In genomic region chr20:43458422-43458924, GRCh38 we compare ENCODE assay signal across 8 cellular contexts. TPM values are rescaled to one million over a fixed set of nuclear protein-coding genes. Genes with fewer than 3 reads are reported as not detected.
DNase-seq lines count a peak whose midpoint lies in the region; ATAC-seq, FAIRE-seq and TF ChIP-seq lines count a peak whose summit lies in the region.

No MANE protein-coding gene starts in this region.

- POLR2A ChIA-PET in HepG2 (lab: Yijun Ruan, JAX), result interaction anchor here (0.8 to 4.9 kb wide), 23 partner anchors 8 to 1427 kb away, joined by 3 to 83 read pairs (median 9); partner anchors contain the start of genes IFT52, L3MBTL1, SGK2 and YWHAB

- H3K36me3 ChIP-seq in GM06990 (ENCODE audit: control insufficient read depth, insufficient read depth, low read length) (peaks cover 10% of the 10 kb centered on the region), adipocyte (ENCODE audit: control insufficient read depth, insufficient read depth, low read length, severe bottlenecking) (peaks cover 46% of the 10 kb centered on the region), HepG2 (replicated peaks in 1 of 2; ENCODE audit: control insufficient read depth in 1 of 2, insufficient read depth in 2 of 2, low read length in 2 of 2) (peaks cover 15 to 45% of the 10 kb centered on the region in 2 experiments), thymus (ENCODE audit: control insufficient read depth, insufficient read depth) (peaks cover 27% of the 10 kb centered on the region)

- 2% methylated on average over 11 of the region's 41 CpGs for WGBS in HepG2 (ENCODE audit: low lambda C conversion rate)
- under 1% methylated on average over 41 of the region's 41 CpGs for WGBS in thymus

- H3K27ac ChIP-seq in HepG2 (ENCODE audit: extremely low read length, insufficient read depth, low read length) (peak overlapping the region; percentile 97), thymus (ENCODE audit: low read depth) (peak overlapping the region; percentile 99)

- TF ChIP-seq POLR2A in HepG2 (IDR thresholded peaks at IDR 0.05; ENCODE audit: insufficient read depth in 1 of 2, low read depth in 2 of 2, low read length in 2 of 2), result no peak

- TF ChIP-seq RAD21 in HepG2 (CRISPR knock-in tag; IDR thresholded peaks at IDR 0.05), result no peak

- DNase-seq in GM06990 (ENCODE audit: extremely low read depth, insufficient read length) (no peak), adipocyte (ENCODE audit: low read depth) (peak; percentile 50), HepG2 (ENCODE audit: low spot score) (no peak), SW 1271 (lab: John Stamatoyannopoulos, UW) (no peak)

- no peak for TF ChIP-seq CTCF in GM06990 (IDR thresholded peaks at IDR 0.05; ENCODE audit: insufficient read depth, low read length, poor library complexity, severe bottlenecking)
- no peak for TF ChIP-seq CTCF in HepG2 (CRISPR knock-in tag; IDR thresholded peaks at IDR 0.05)

- intact Hi-C loops in HepG2 (cut with micrococcal nuclease; ENCODE audit: unreplicated experiment), result loop anchor here (5.0 kb wide), 2 partner anchors 49 to 99 kb away; partner anchors contain the start of genes L3MBTL1 and SGK2

- no peaks in the 10 kb centered on the region for H3K9me3 ChIP-seq in adipocyte (ENCODE audit: control insufficient read depth, low read length)
- no peaks in the 10 kb centered on the region for H3K9me3 ChIP-seq in HepG2 (ENCODE audit: low read length)
- no peaks in the 10 kb centered on the region for H3K9me3 ChIP-seq in thymus (ENCODE audit: control insufficient read depth)

- peak overlapping the region; percentile 99 for H3K4me2 ChIP-seq in HepG2 (ENCODE audit: low read depth, low read length)

- H3K9ac ChIP-seq in adipocyte (ENCODE audit: low read length) (peak overlapping the region; percentile 100), HepG2 (ENCODE audit: insufficient read depth, low read depth, low read length) (peak overlapping the region; percentile 100)

- ATAC-seq in HG02885 (IDR thresholded peaks at IDR 0.05; ENCODE audit: poor library complexity, unreplicated experiment), result peak; percentile 1
- ATAC-seq in HepG2, result no peak; the same call in 2 of the 3 replicates
- ATAC-seq in HG03521 (IDR thresholded peaks at IDR 0.05; ENCODE audit: unreplicated experiment), result no peak
- no peak for ATAC-seq in GM21390 (IDR thresholded peaks at IDR 0.05; ENCODE audit: unreplicated experiment)

- H3K27me3 ChIP-seq in GM06990 (replicated peaks; ENCODE audit: control insufficient read depth, insufficient read depth, low read length) (no peaks in the 10 kb centered on the region), adipocyte (replicated peaks; ENCODE audit: control insufficient read depth, insufficient read depth, low read length) (peaks cover 11% of the 10 kb centered on the region), HepG2 (ENCODE audit: control insufficient read depth in 1 of 2, insufficient read depth in 2 of 2, low read length in 2 of 2) (peaks cover 0 to 2% of the 10 kb centered on the region in 2 experiments; a peak in 1 of 5 replicates), thymus (ENCODE audit: control insufficient read depth, insufficient read depth) (no peaks in the 10 kb centered on the region)

- H3K4me1 ChIP-seq in adipocyte (ENCODE audit: control insufficient read depth, insufficient read depth, low read length) (peaks cover 22% of the 10 kb centered on the region), HepG2 (ENCODE audit: insufficient read depth, low read length) (peaks cover 62% of the 10 kb centered on the region), thymus (ENCODE audit: control insufficient read depth, insufficient read depth, low read length) (peaks cover 11% of the 10 kb centered on the region)

- in situ Hi-C loops in HepG2 (cut with HindIII; ENCODE audit: extremely low pct_ligation_motif_present, low pct_unique_long_range_greater_than_20kb), result no loop called here

- no peak for FAIRE-seq in HepG2 (lab: Jason Lieb, UNC)

- no TSS peak for BruUV-seq in HepG2 (replicated peaks; lab: Mats Ljungman, UMichigan)

- CTCF ChIA-PET in HepG2 (lab: Yijun Ruan, JAX; ENCODE audit: low intra/inter-chr PET ratio, low total read pairs), result no interaction called here

- H3K4me3 ChIP-seq in GM06990 (replicated peaks; ENCODE audit: low read depth, low read length) (peak overlapping the region; percentile 92), adipocyte (ENCODE audit: low read length) (peak overlapping the region; percentile 85), HepG2 (replicated peaks in 1 of 3; ENCODE audit: insufficient read depth in 1 of 3, low read depth in 2 of 3, low read length in 3 of 3) (peak overlapping the region; percentile 86 to 96 (median 90)), thymus (ENCODE audit: low read length) (peak overlapping the region; percentile 92)

- TF ChIP-seq EP300 in HepG2 (IDR thresholded peaks at IDR 0.05; ENCODE audit: low read depth in 2 of 2, low read length in 2 of 2) (no peak), HepG2 (CRISPR knock-in tag; IDR thresholded peaks at IDR 0.05; ENCODE audit: borderline replicate concordance) (no peak)

- peaks cover 52% of the 10 kb centered on the region for H3K79me2 ChIP-seq in HepG2 (ENCODE audit: insufficient read depth, low read length)

- peaks cover 48% of the 10 kb centered on the region for H4K20me1 ChIP-seq in HepG2 (ENCODE audit: insufficient read depth, low read length)

- H2AFZ ChIP-seq in HepG2 (ENCODE audit: low read length), result no peak overlapping the region

TF ChIP-seq in HepG2, 621 proteins besides CTCF, POLR2A, EP300 and RAD21 (continues in another document):
- TF ChIP-seq SIN3A (IDR thresholded peaks at IDR 0.05; ENCODE audit: borderline replicate concordance, low read depth, low read length), result peak; percentile 9; the same call in 1 of the 2 replicates
- TF ChIP-seq STAT5B (CRISPR knock-in tag; IDR thresholded peaks at IDR 0.05), result no peak

RNA-seq across cellular contexts. Expression of gene SRSF6, which starts 0.8 kb away (rescaled TPM):
- 184 and 194 TPM in 2 replicates for total RNA-seq in HepG2 (2016; rRNA removed; fragmentation: Illumina TruSeq; extraction: Trizol)
- 15.0 and 16.0 TPM in 2 replicates for total RNA-seq in HepG2 (2016; cell fraction: cytosol; rRNA removed; fragmentation: Illumina TruSeq; extraction: Trizol; ENCODE audit: low read depth)
- total RNA-seq in HepG2 (2016; cell fraction: insoluble cytoplasmic fraction; rRNA removed; fragmentation: Illumina TruSeq; extraction: Trizol), result 174 and 198 TPM in 2 replicates
- 47.5 and 54.5 TPM in 2 replicates for total RNA-seq in HepG2 (2016; cell fraction: membrane; rRNA removed; fragmentation: Illumina TruSeq; extraction: Trizol)
- total RNA-seq in HepG2 (2016; cell fraction: nucleus; rRNA removed; fragmentation: Illumina TruSeq; extraction: Trizol), result 244 and 253 TPM in 2 replicates
- polyA plus RNA-seq in HepG2 (2011; rRNA removed), result 151 and 156 TPM in 2 replicates
- 62.2 and 93.1 TPM in 2 replicates for polyA plus RNA-seq in HepG2 (2011; cell fraction: cytosol; rRNA removed)
- polyA plus RNA-seq in HepG2 (2011; cell fraction: nucleus; rRNA removed), result 386 and 421 TPM in 2 replicates
- 116 and 122 TPM in 2 replicates for polyA plus RNA-seq in HepG2 (2012)
- polyA plus RNA-seq in HepG2 (2016; cell fraction: cytosol; fragmentation: Illumina TruSeq; extraction: Trizol; ENCODE audit: low read depth), result 13.9 and 17.6 TPM in 2 replicates
- 195 and 211 TPM in 2 replicates for polyA plus RNA-seq in HepG2 (2016; cell fraction: insoluble cytoplasmic fraction; fragmentation: Illumina TruSeq; extraction: Trizol; ENCODE audit: low read depth)
- polyA plus RNA-seq in HepG2 (2016; cell fraction: membrane; fragmentation: Illumina TruSeq; extraction: Trizol; ENCODE audit: low read depth), result 30.9 and 36.1 TPM in 2 replicates
- 597 and 599 TPM in 2 replicates for polyA plus RNA-seq in HepG2 (2016; cell fraction: nucleus; fragmentation: Illumina TruSeq; extraction: Trizol; ENCODE audit: insufficient read depth, low read depth)
- 66.2 and 97.9 TPM in 2 replicates for polyA minus RNA-seq in HepG2 (2011; rRNA and poly(A)+ RNA removed; ENCODE audit: low replicate concordance)
- 39.1 and 45.4 TPM in 2 replicates for polyA minus RNA-seq in HepG2 (2011; cell fraction: cytosol; rRNA and poly(A)+ RNA removed)
- polyA minus RNA-seq in HepG2 (2011; cell fraction: nucleus; rRNA and poly(A)+ RNA removed), result 358 and 382 TPM in 2 replicates
- 180 TPM for polyA plus RNA-seq in thymus

RNA-seq across cellular contexts. Expression of gene L3MBTL1, which starts 49.0 kb away (rescaled TPM):
- 2.4 and 9.0 TPM in 2 replicates for total RNA-seq in HepG2 (2016; rRNA removed; fragmentation: Illumina TruSeq; extraction: Trizol)
- 2.7 and 2.9 TPM in 2 replicates for total RNA-seq in HepG2 (2016; cell fraction: cytosol; rRNA removed; fragmentation: Illumina TruSeq; extraction: Trizol; ENCODE audit: low read depth)
- total RNA-seq in HepG2 (2016; cell fraction: insoluble cytoplasmic fraction; rRNA removed; fragmentation: Illumina TruSeq; extraction: Trizol), result 1.7 and 8.3 TPM in 2 replicates
- total RNA-seq in HepG2 (2016; cell fraction: membrane; rRNA removed; fragmentation: Illumina TruSeq; extraction: Trizol), result 1.8 and 3.0 TPM in 2 replicates
- 19.0 and 22.4 TPM in 2 replicates for total RNA-seq in HepG2 (2016; cell fraction: nucleus; rRNA removed; fragmentation: Illumina TruSeq; extraction: Trizol)
- polyA plus RNA-seq in HepG2 (2011; rRNA removed) (17.8 and 23.8 TPM in 2 replicates), thymus (13.5 TPM)
- polyA plus RNA-seq in HepG2 (2011; cell fraction: cytosol; rRNA removed), result 2.3 and 3.0 TPM in 2 replicates
- 165 and 173 TPM in 2 replicates for polyA plus RNA-seq in HepG2 (2011; cell fraction: nucleus; rRNA removed)
- 11.7 and 15.2 TPM in 2 replicates for polyA plus RNA-seq in HepG2 (2012)
- polyA plus RNA-seq in HepG2 (2016; cell fraction: cytosol; fragmentation: Illumina TruSeq; extraction: Trizol; ENCODE audit: low read depth), result 0.17 and 0.46 TPM in 2 replicates
- 1.1 and 1.9 TPM in 2 replicates for polyA plus RNA-seq in HepG2 (2016; cell fraction: insoluble cytoplasmic fraction; fragmentation: Illumina TruSeq; extraction: Trizol; ENCODE audit: low read depth)
- polyA plus RNA-seq in HepG2 (2016; cell fraction: membrane; fragmentation: Illumina TruSeq; extraction: Trizol; ENCODE audit: low read depth), result 0.76 and 0.97 TPM in 2 replicates
- polyA plus RNA-seq in HepG2 (2016; cell fraction: nucleus; fragmentation: Illumina TruSeq; extraction: Trizol; ENCODE audit: insufficient read depth, low read depth), result 27.6 and 31.6 TPM in 2 replicates
- 21.5 and 30.3 TPM in 2 replicates for polyA minus RNA-seq in HepG2 (2011; rRNA and poly(A)+ RNA removed; ENCODE audit: low replicate concordance)
- 2.5 TPM in 2 replicates for polyA minus RNA-seq in HepG2 (2011; cell fraction: cytosol; rRNA and poly(A)+ RNA removed)
- polyA minus RNA-seq in HepG2 (2011; cell fraction: nucleus; rRNA and poly(A)+ RNA removed), result 70.9 and 90.3 TPM in 2 replicates
